ENCODE assay signal across 35 cellular contexts in the genomic region with DNA sequence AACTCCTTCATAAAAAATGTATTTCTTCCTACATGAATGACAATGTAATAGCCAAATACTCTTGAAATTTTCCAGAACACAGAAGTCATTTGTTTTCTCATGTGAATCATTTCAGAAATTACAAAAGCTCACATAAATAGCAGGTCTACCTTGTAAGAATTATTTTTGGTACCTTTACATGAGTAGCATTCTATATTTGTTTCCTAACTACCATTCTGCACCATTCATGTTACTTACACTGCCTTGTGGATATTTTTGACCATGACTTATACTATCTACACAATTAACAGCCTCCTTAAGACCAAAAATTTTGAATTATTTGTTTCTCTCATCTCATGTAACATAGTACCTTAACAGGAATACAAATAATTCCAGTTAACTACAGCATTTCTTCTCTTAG.
"Had no signal": no experiment of that assay in that cellular context is flagged by ENCODE, and none has a peak within 500 bp of the region (broad histone marks: within the 10 kb centered on the region; RNA-seq: fewer than 3 reads in every experiment).

No MANE protein-coding gene starts in this region.

- H3K9me3 ChIP-seq: adrenal gland, ascending aorta, esophagus muscularis mucosa, gastrocnemius medialis, heart left ventricle had no signal

- FAIRE-seq: bronchial epithelial cell, colon had no signal

- H3K4me3 Mint-ChIP-seq: activated CD8-positive, alpha-beta T cell treated with anti-CD3 and anti-CD28 coated beads for 36 hours; activated naive CD4-positive, alpha-beta T cell treated with anti-CD3 and anti-CD28 coated beads for 36 hours; activated naive CD4-positive, alpha-beta T cell treated with anti-CD3 and anti-CD28 coated beads, Interleukin-2, amount 50 U/mL, for 24 hours; activated naive CD8-positive, alpha-beta T cell treated with anti-CD3 and anti-CD28 coated beads for 36 hours; activated naive CD8-positive, alpha-beta T cell treated with anti-CD3 and anti-CD28 coated beads, Interleukin-2, amount 50 U/mL, for 24 hours; activated T-cell treated with anti-CD3 and anti-CD28 coated beads, Interleukin-2, amount 50 U/mL, for 4 hours; central memory CD8-positive, alpha-beta T cell; effector memory CD8-positive, alpha-beta T cell; T-helper 17 cell; T-helper 2 cell treated with Interferon-gamma antibody and Interleukin-4, amounts not matched to agents 5 μg/mL and 100 μg/mL, for 36 hours; WTC11 had no signal

- H3K27me3 ChIP-seq: adrenal gland, ascending aorta, brain microvascular endothelial cell, esophagus muscularis mucosa, foreskin keratinocyte, gastrocnemius medialis, heart left ventricle had no signal

- H3K27me3 Mint-ChIP-seq: activated CD8-positive, alpha-beta T cell treated with anti-CD3 and anti-CD28 coated beads for 36 hours; activated naive CD8-positive, alpha-beta T cell treated with anti-CD3 and anti-CD28 coated beads for 36 hours had no signal

- H3K27ac ChIP-seq: adrenal gland, ascending aorta, brain microvascular endothelial cell, esophagus muscularis mucosa, foreskin keratinocyte, heart left ventricle had no signal

- DNase-seq: activated CD4-positive, alpha-beta T cell treated with anti-CD3 and anti-CD28 coated beads for 48 hours; activated CD4-positive, alpha-beta T cell treated with anti-CD3 and anti-CD28 coated beads, Interleukin-2, amount 50 U/mL, for 1 hour; activated CD4-positive, alpha-beta T cell treated with anti-CD3 and anti-CD28 coated beads, Interleukin-2, amount 50 U/mL, for 48 hours; activated CD8-positive, alpha-beta memory T cell treated with anti-CD3 and anti-CD28 coated beads for 24 hours; activated CD8-positive, alpha-beta T cell treated with anti-CD3 and anti-CD28 coated beads for 36 hours; activated effector memory CD4-positive, alpha-beta T cell treated with anti-CD3 and anti-CD28 coated beads, Interleukin-2, amount 50 U/mL, for 16 hours; activated naive CD4-positive, alpha-beta T cell treated with anti-CD3 and anti-CD28 coated beads for 36 hours; activated naive CD8-positive, alpha-beta T cell treated with anti-CD3 and anti-CD28 coated beads for 36 hours; activated naive CD8-positive, alpha-beta T cell treated with anti-CD3 and anti-CD28 coated beads, Interleukin-2, amount 50 U/mL, for 24 hours; activated T-cell treated with anti-CD3 and anti-CD28 coated beads, Interleukin-2, amount 50 U/mL, for 4 hours; adrenal gland; amygdala; brain microvascular endothelial cell; cortex of kidney; dermis blood vessel endothelial cell; effector CD4-positive, alpha-beta T cell; effector memory CD8-positive, alpha-beta T cell; erythroblast; foreskin keratinocyte; gastrocnemius medialis; glutamatergic neuron; heart left ventricle; T-helper 1 cell; T-helper 17 cell; T1000 had no signal

- H3K36me3 Mint-ChIP-seq: activated naive CD4-positive, alpha-beta T cell treated with anti-CD3 and anti-CD28 coated beads, Interleukin-2, amount 50 U/mL, for 24 hours; activated naive CD8-positive, alpha-beta T cell treated with anti-CD3 and anti-CD28 coated beads for 36 hours; WTC11 had no signal

- H3K4me3 ChIP-seq: adrenal gland, ascending aorta, esophagus muscularis mucosa, gastrocnemius medialis, heart left ventricle had no signal

- H3K36me3 ChIP-seq: adrenal gland, ascending aorta, brain microvascular endothelial cell, esophagus muscularis mucosa, gastrocnemius medialis, heart left ventricle had no signal

- H3K9me3 Mint-ChIP-seq: activated CD8-positive, alpha-beta T cell treated with anti-CD3 and anti-CD28 coated beads for 36 hours; activated naive CD4-positive, alpha-beta T cell treated with anti-CD3 and anti-CD28 coated beads for 36 hours; activated naive CD4-positive, alpha-beta T cell treated with anti-CD3 and anti-CD28 coated beads, Interleukin-2, amount 50 U/mL, for 24 hours; activated naive CD8-positive, alpha-beta T cell treated with anti-CD3 and anti-CD28 coated beads for 36 hours; activated naive CD8-positive, alpha-beta T cell treated with anti-CD3 and anti-CD28 coated beads, Interleukin-2, amount 50 U/mL, for 24 hours; activated T-cell treated with anti-CD3 and anti-CD28 coated beads, Interleukin-2, amount 50 U/mL, for 4 hours; activated T-helper 2 cell treated with anti-CD3 and anti-CD28 coated beads, Interferon-gamma antibody, Interleukin-2, Interleukin-4, amounts not matched to agents 10 μg/mL and 5 μg/mL and 100 μg/mL, durations not matched to agents 14 hours and 24 hours and 36 hours; central memory CD8-positive, alpha-beta T cell; effector memory CD8-positive, alpha-beta T cell; T-helper 2 cell treated with Interferon-gamma antibody and Interleukin-4, amounts not matched to agents 5 μg/mL and 100 μg/mL, for 36 hours; WTC11 had no signal

- H3K27ac Mint-ChIP-seq: activated CD8-positive, alpha-beta T cell treated with anti-CD3 and anti-CD28 coated beads for 36 hours; activated naive CD4-positive, alpha-beta T cell treated with anti-CD3 and anti-CD28 coated beads for 36 hours; activated naive CD4-positive, alpha-beta T cell treated with anti-CD3 and anti-CD28 coated beads, Interleukin-2, amount 50 U/mL, for 24 hours; activated naive CD8-positive, alpha-beta T cell treated with anti-CD3 and anti-CD28 coated beads for 36 hours; activated naive CD8-positive, alpha-beta T cell treated with anti-CD3 and anti-CD28 coated beads, Interleukin-2, amount 50 U/mL, for 24 hours; activated T-helper 2 cell treated with anti-CD3 and anti-CD28 coated beads, Interferon-gamma antibody, Interleukin-2, Interleukin-4, amounts not matched to agents 10 μg/mL and 5 μg/mL and 100 μg/mL, durations not matched to agents 14 hours and 24 hours and 36 hours; effector memory CD8-positive, alpha-beta T cell; T-helper 17 cell; T-helper 2 cell treated with Interferon-gamma antibody and Interleukin-4, amounts not matched to agents 5 μg/mL and 100 μg/mL, for 36 hours had no signal

- ATAC-seq: activated CD4-positive, CD25-positive, alpha-beta regulatory T cell treated with anti-CD3 and anti-CD28 coated beads, Interleukin-2, amount 50 U/mL, for 24 hours; activated CD8-positive, alpha-beta T cell treated with anti-CD3 and anti-CD28 coated beads for 36 hours; activated naive CD8-positive, alpha-beta T cell treated with anti-CD3 and anti-CD28 coated beads, Interleukin-2, amount 50 U/mL, for 24 hours; activated T-cell treated with anti-CD3 and anti-CD28 coated beads, Interleukin-2, amount 50 U/mL, for 4 hours; effector memory CD8-positive, alpha-beta T cell; foreskin keratinocyte; gastrocnemius medialis; heart left ventricle; T-helper 17 cell; WTC11 had no signal

- H3K4me1 Mint-ChIP-seq: central memory CD8-positive, alpha-beta T cell had no signal
